Comparison of ENCODE assay signal across 8 cellular contexts in genomic region chr14:21087294-21088091, GRCh38. TPM values are rescaled to one million over a fixed set of nuclear protein-coding genes. Genes with fewer than 3 reads are reported as not detected.
DNase-seq lines count a peak whose midpoint lies in the region; ATAC-seq and TF ChIP-seq lines count a peak whose summit lies in the region.

No MANE protein-coding gene starts in this region.

- H3K27ac Mint-ChIP-seq in activated naive CD8-positive, alpha-beta T cell treated with anti-CD3 and anti-CD28 coated beads, Interleukin-2, amount 50 U/mL, for 24 hours, result peak overlapping the region; percentile 84

- no peak overlapping the region for H3K4me3 Mint-ChIP-seq in activated naive CD8-positive, alpha-beta T cell treated with anti-CD3 and anti-CD28 coated beads, Interleukin-2, amount 50 U/mL, for 24 hours

- no peaks in the 10 kb centered on the region for H3K27me3 Mint-ChIP-seq in activated naive CD8-positive, alpha-beta T cell treated with anti-CD3 and anti-CD28 coated beads, Interleukin-2, amount 50 U/mL, for 24 hours

- DNase-seq in GM04503 (ENCODE audit: low read depth), result peak; percentile 82
- peak; percentile 78 for DNase-seq in NOMO-1 treated with dmso at 0.1 percent for 144 hours (lab: John Stamatoyannopoulos, UW; ENCODE audit: unreplicated experiment)
- DNase-seq in activated naive CD8-positive, alpha-beta T cell treated with anti-CD3 and anti-CD28 coated beads, Interleukin-2, amount 50 U/mL, for 24 hours, result no peak
- DNase-seq in cardiac septum (ENCODE audit: low spot score), result peak; percentile 76
- peak; percentile 71 for DNase-seq in retinal pigment epithelial cell (ENCODE audit: low read depth)
- no peak for DNase-seq in DMS114 treated with DMSO at 0.1 percent for 48 hours (lab: John Stamatoyannopoulos, UW; ENCODE audit: unreplicated experiment)

- ATAC-seq in HG02973 (IDR thresholded peaks at IDR 0.05; ENCODE audit: unreplicated experiment) (peak; percentile 62), HG02588 (IDR thresholded peaks at IDR 0.05; ENCODE audit: unreplicated experiment) (no peak)
- ATAC-seq in activated naive CD8-positive, alpha-beta T cell treated with anti-CD3 and anti-CD28 coated beads, Interleukin-2, amount 50 U/mL, for 24 hours, result peak; percentile 74

- no peaks in the 10 kb centered on the region for H3K36me3 Mint-ChIP-seq in activated naive CD8-positive, alpha-beta T cell treated with anti-CD3 and anti-CD28 coated beads, Interleukin-2, amount 50 U/mL, for 24 hours (ENCODE audit: low read depth)

- intact Hi-C loops in cardiac septum (cut with DNase I), result no loop called here

- TF ChIP-seq CTCF in retinal pigment epithelial cell (conservative IDR thresholded peaks at IDR 0.05; ENCODE audit: low read depth, low read length), result no peak

- peaks cover 19% of the 10 kb centered on the region for H3K4me1 Mint-ChIP-seq in activated naive CD8-positive, alpha-beta T cell treated with anti-CD3 and anti-CD28 coated beads, Interleukin-2, amount 50 U/mL, for 24 hours

- no peaks in the 10 kb centered on the region for H3K9me3 Mint-ChIP-seq in activated naive CD8-positive, alpha-beta T cell treated with anti-CD3 and anti-CD28 coated beads, Interleukin-2, amount 50 U/mL, for 24 hours

- no peak overlapping the region for H3K4me3 ChIP-seq in retinal pigment epithelial cell (ENCODE audit: low read length)

RNA-seq across cellular contexts. Expression of gene ZNF219, which starts 11.0 kb away (rescaled TPM):
- 51.1 TPM for total RNA-seq in cardiac septum

RNA-seq across cellular contexts. Expression of gene TMEM253, which starts 13.4 kb away (rescaled TPM):
- total RNA-seq in cardiac septum, result 0.48 TPM

RNA-seq across cellular contexts. Expression of gene ARHGEF40, which starts 17.4 kb away (rescaled TPM):
- total RNA-seq in cardiac septum, result 26.3 TPM

RNA-seq across cellular contexts. Expression of gene RNASE8, which starts 29.9 kb away (rescaled TPM):
- not detected for total RNA-seq in cardiac septum

RNA-seq across cellular contexts. Expression of gene RNASE7, which starts 45.3 kb away (rescaled TPM):
- total RNA-seq in cardiac septum, result not detected

Comparison
In these comparisons a context has a peak if more than half of its experiments do, and no peak if none do; other contexts are left out.
1. DNase-seq: peak in GM04503 (single experiment), NOMO-1 treated with dmso at 0.1 percent for 144 hours (single experiment), cardiac septum (single experiment) and retinal pigment epithelial cell (single experiment); none in activated naive CD8-positive, alpha-beta T cell treated with anti-CD3 and anti-CD28 coated beads, Interleukin-2, amount 50 U/mL, for 24 hours (single experiment) and DMS114 treated with DMSO at 0.1 percent for 48 hours (single experiment).